23 cellular contexts compared by ENCODE assay signal in genomic region chr4:54446556-54446955, GRCh38.
"Had no signal": no experiment of that assay in that cellular context is flagged by ENCODE, and none has a peak within 500 bp of the region (broad histone marks: within the 10 kb centered on the region; RNA-seq: fewer than 3 reads in every experiment).

No MANE protein-coding gene starts in this region.

- DNase-seq: islet precursor cell; left ventricle myocardium inferior; mesendoderm; naive B cell; natural killer cell; nephron progenitor cell; occipital lobe; ovary; right cardiac atrium; stimulated activated CD4-positive, alpha-beta T cell treated with anti-CD3 and anti-CD28 coated beads, Interleukin-12 subunit alpha, Interleukin-12 subunit beta, amount 100 ng/mL, for 4 hours; stimulated activated CD4-positive, alpha-beta T cell treated with anti-CD3 and anti-CD28 coated beads, Interleukin-15, amount 100 ng/mL, for 24 hours; stimulated activated CD4-positive, alpha-beta T cell treated with anti-CD3 and anti-CD28 coated beads, Interleukin-2, amount 100 ng/mL, for 24 hours; stimulated activated CD4-positive, alpha-beta T cell treated with anti-CD3 and anti-CD28 coated beads, Interleukin-4, amount 100 ng/mL, for 1 hour; stimulated activated naive B cell treated with anti-CD40 and anti-IgM and Interleukin-4, amounts not matched to agents 10 μg/mL and 1 μg/mL and 100 μg/mL, for 72 hours; stimulated activated naive CD8-positive, alpha-beta T cell treated with anti-CD3 and anti-CD28 coated beads, Interleukin-15, Interleukin-2, amounts not matched to agents 100 U/mL and 50 U/mL, for 24 hours; stomach; testis; thyroid gland; transverse colon had no signal

- H3K4me3 ChIP-seq: left ventricle myocardium inferior, lung, neural progenitor cell, ovary, skin epidermis, stomach, testis, thyroid gland, transverse colon, upper lobe of left lung had no signal
